8 cellular contexts compared by ENCODE assay signal in the genomic region with DNA sequence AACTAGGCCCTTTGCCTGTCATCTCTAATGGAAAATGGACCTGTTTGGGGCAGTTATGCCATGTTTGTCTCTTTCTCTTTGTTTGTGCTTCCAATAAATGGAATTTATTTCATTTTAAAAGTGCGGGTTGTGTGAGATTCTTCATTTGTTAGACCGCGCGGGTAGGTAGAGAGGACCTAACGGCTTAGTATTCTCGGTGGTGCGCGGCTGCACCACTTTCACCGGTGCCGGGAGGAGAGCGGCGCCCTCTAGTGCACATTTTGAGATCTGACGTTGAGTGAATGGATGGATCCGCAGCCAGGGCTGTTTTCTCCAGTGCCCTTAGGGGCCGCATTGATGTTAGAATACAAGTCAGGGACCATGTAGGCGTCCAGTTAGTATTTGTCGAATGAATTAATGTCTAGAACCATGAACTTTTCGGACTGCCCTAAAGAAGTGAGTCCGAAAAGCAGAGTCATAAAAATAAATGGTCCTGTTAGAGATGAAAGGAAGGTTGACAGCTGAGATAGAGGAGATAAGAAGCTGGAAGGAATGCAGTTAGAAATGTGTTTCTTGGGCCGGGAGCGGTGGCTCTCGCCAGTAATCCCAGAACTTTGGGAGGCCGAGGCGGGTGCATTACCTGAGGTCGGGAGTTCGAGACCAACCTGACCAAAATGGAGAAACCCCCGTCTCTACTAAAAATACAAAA.
DNase-seq lines count a peak whose midpoint lies in the region; ATAC-seq and TF ChIP-seq lines count a peak whose summit lies in the region.

No MANE protein-coding gene starts in this region.

- H3K4me3 ChIP-seq in WI38 (ENCODE audit: low read depth, low read length) = no peak overlapping the region

- in situ Hi-C loops in T47D (cut with HindIII; ENCODE audit: low pct_unique_long_range_greater_than_20kb, low sequenced_read_pairs) = no loop called here

- DNase-seq in AG20443 (ENCODE audit: low spot score) (peak; percentile 88), NCI-H2227 treated with DMSO at 0.1 percent for 48 hours (lab: John Stamatoyannopoulos, UW) (peak; percentile 44), T47D (ENCODE audit: low read depth in 1 of 2, low spot score in 1 of 2) (peak; percentile 76 to 78), kidney glomerular epithelial cell (lab: John Stamatoyannopoulos, UW) (peak; percentile 88)
- peak; percentile 89 for DNase-seq in stimulated activated CD4-positive, alpha-beta T cell treated with anti-CD3 and anti-CD28 coated beads, Interleukin-2, amount 100 ng/mL, for 24 hours

- peak; percentile 95 for ATAC-seq in GM19035 (IDR thresholded peaks at IDR 0.05; ENCODE audit: unreplicated experiment)
- peak; percentile 96 for ATAC-seq in HG03175 (IDR thresholded peaks at IDR 0.05; ENCODE audit: unreplicated experiment)

- TF ChIP-seq CTCF in WI38 (IDR thresholded peaks at IDR 0.05; ENCODE audit: low read depth, low read length) = peak; percentile 66
